16 cellular contexts compared by ENCODE assay signal in genomic region chr2:88697361-88698026, GRCh38. TPM values are rescaled to one million over a fixed set of nuclear protein-coding genes. Genes with fewer than 3 reads are reported as not detected.
DNase-seq lines count a peak whose midpoint lies in the region; ATAC-seq and TF ChIP-seq lines count a peak whose summit lies in the region.
"Had no signal": no experiment of that assay in that cellular context is flagged by ENCODE, and none has a peak within 500 bp of the region (broad histone marks: within the 10 kb centered on the region; RNA-seq: fewer than 3 reads in every experiment).

No MANE protein-coding gene starts in this region.

- peaks cover 9% of the 10 kb centered on the region; the same call in 1 of the 2 replicates for H4K20me1 ChIP-seq in OCI-LY7 (ENCODE audit: insufficient read depth, low read length)

- 90 to 92% methylated on average over 1 to 3 of the region's 3 CpGs for WGBS in endodermal cell (ENCODE audit: insufficient coverage in 1 of 2, insufficient read length in 1 of 2), 2 experiments

- TF ChIP-seq CTCF in OCI-LY7 (conservative IDR thresholded peaks at IDR 0.05; ENCODE audit: low read length) (no peak), endodermal cell (conservative IDR thresholded peaks at IDR 0.05) (no peak), type B pancreatic cell (conservative IDR thresholded peaks at IDR 0.05) (no peak), chondrocyte (IDR thresholded peaks at IDR 0.05) (no peak)

- peak overlapping the region; percentile 40 for H3K27ac Mint-ChIP-seq in activated naive CD4-positive, alpha-beta T cell treated with anti-CD3 and anti-CD28 coated beads for 36 hours
- peak overlapping the region in 1 of 2 donors; percentile 4 for H3K27ac Mint-ChIP-seq in activated naive CD4-positive, alpha-beta T cell treated with anti-CD3 and anti-CD28 coated beads, Interleukin-2, amount 50 U/mL, for 72 hours
- H3K27ac Mint-ChIP-seq in endodermal cell (no peak overlapping the region), type B pancreatic cell (peak overlapping the region; percentile 66), chondrocyte (ENCODE audit: unreplicated experiment) (no peak overlapping the region)
- H3K27ac Mint-ChIP-seq: nephron had no signal

- H3K27ac ChIP-seq in OCI-LY7 (ENCODE audit: low read depth, low read length, poor library complexity, severe bottlenecking) (no peak overlapping the region), endodermal cell (ENCODE audit: low read depth, low read length) (no peak overlapping the region)
- H3K27ac ChIP-seq: testis had no signal

- no peaks in the 10 kb centered on the region for H3K27me3 ChIP-seq in endodermal cell (ENCODE audit: control insufficient read depth, insufficient read depth, low read length, poor library complexity, severe bottlenecking)
- H3K27me3 ChIP-seq: testis had no signal

- no peaks in the 10 kb centered on the region for H3K9me3 Mint-ChIP-seq in activated naive CD4-positive, alpha-beta T cell treated with anti-CD3 and anti-CD28 coated beads for 36 hours
- H3K9me3 Mint-ChIP-seq in activated naive CD4-positive, alpha-beta T cell treated with anti-CD3 and anti-CD28 coated beads, Interleukin-2, amount 50 U/mL, for 72 hours, result no peaks in the 10 kb centered on the region
- H3K9me3 Mint-ChIP-seq in endodermal cell (peaks cover 3% of the 10 kb centered on the region), type B pancreatic cell (peaks cover 4% of the 10 kb centered on the region), chondrocyte (ENCODE audit: low read depth) (no peaks in the 10 kb centered on the region)

- no peaks in the 10 kb centered on the region for H3K9me2 ChIP-seq in OCI-LY7 (ENCODE audit: insufficient read depth, low read length)

- no peak overlapping the region for H3K9ac ChIP-seq in endodermal cell (ENCODE audit: extremely low read depth, low read length, poor library complexity, severe bottlenecking)

- BruUV-seq in OCI-LY7 (replicated peaks; lab: Mats Ljungman, UMichigan), result no TSS peak

- no peak for DNase-seq in activated naive CD4-positive, alpha-beta T cell treated with anti-CD3 and anti-CD28 coated beads for 36 hours
- no peak for DNase-seq in activated naive CD4-positive, alpha-beta T cell treated with anti-CD3 and anti-CD28 coated beads, Interleukin-2, amount 50 U/mL, for 72 hours (ENCODE audit: low spot score in 2 of 2)
- no peak for DNase-seq in OCI-LY7 (ENCODE audit: low spot score)
- no peak for DNase-seq in endodermal cell
- no peak for DNase-seq in type B pancreatic cell (ENCODE audit: extremely low spot score, unreplicated experiment)
- DNase-seq in NCI-H2107 (lab: John Stamatoyannopoulos, UW), result no peak
- no peak for DNase-seq in chondrocyte (ENCODE audit: low spot score)
- DNase-seq: activated CD4-positive, alpha-beta T cell treated with anti-CD3 and anti-CD28 coated beads for 4 hours; activated gamma-delta T cell treated with Interleukin-2 at 50 U/mL for 16 hours; foreskin fibroblast; NCI-H2081 treated with DMSO at 0.1 percent for 48 hours; NCI-H526 treated with DMSO at 0.1 percent for 48 hours; RPMI8226; testis had no signal

- H3K4me3 Mint-ChIP-seq in activated naive CD4-positive, alpha-beta T cell treated with anti-CD3 and anti-CD28 coated beads for 36 hours, result peak overlapping the region; percentile 19
- H3K4me3 Mint-ChIP-seq in endodermal cell (no peak overlapping the region), type B pancreatic cell (peak overlapping the region; percentile 31), chondrocyte (ENCODE audit: unreplicated experiment) (no peak overlapping the region)
- H3K4me3 Mint-ChIP-seq: nephron had no signal

- peaks cover 64% of the 10 kb centered on the region for H3K79me2 ChIP-seq in OCI-LY7 (ENCODE audit: insufficient read depth, low read depth, low read length)

- no peak overlapping the region for H2AFZ ChIP-seq in OCI-LY7 (ENCODE audit: low read length)

- no peaks in the 10 kb centered on the region for H3K27me3 Mint-ChIP-seq in activated naive CD4-positive, alpha-beta T cell treated with anti-CD3 and anti-CD28 coated beads for 36 hours (ENCODE audit: low read depth)
- H3K27me3 Mint-ChIP-seq in endodermal cell (ENCODE audit: insufficient read depth) (no peaks in the 10 kb centered on the region), type B pancreatic cell (no peaks in the 10 kb centered on the region), chondrocyte (ENCODE audit: low read depth) (no peaks in the 10 kb centered on the region)

- H3K9me3 ChIP-seq in OCI-LY7 (ENCODE audit: low read length) (no peaks in the 10 kb centered on the region), endodermal cell (ENCODE audit: control insufficient read depth, low read length) (peaks cover 5% of the 10 kb centered on the region)
- H3K9me3 ChIP-seq: testis had no signal

- POLR2A ChIA-PET in OCI-LY7 (lab: Charles Lee), result interaction anchor here (0.9 kb wide), 1 partner anchor 40 kb away, joined by 3 read pairs; no protein-coding TSS in a partner anchor

- H3K4me1 ChIP-seq in OCI-LY7 (ENCODE audit: insufficient read depth, low read length, poor library complexity, severe bottlenecking) (peaks cover 17% of the 10 kb centered on the region), endodermal cell (ENCODE audit: control insufficient read depth, insufficient read depth, low read length) (peaks cover 3% of the 10 kb centered on the region)
- H3K4me1 ChIP-seq: testis had no signal

- H3K36me3 ChIP-seq in OCI-LY7 (ENCODE audit: insufficient read depth, low read length) (peaks cover 70% of the 10 kb centered on the region), endodermal cell (ENCODE audit: control insufficient read depth, insufficient read depth, low read length) (peaks cover 32% of the 10 kb centered on the region)

- intact Hi-C loops in activated naive CD4-positive, alpha-beta T cell treated with anti-CD3 and anti-CD28 coated beads for 36 hours (cut with micrococcal nuclease), result loop anchor here (10.0 kb wide), 1 partner anchor 643 kb away; the partner anchor contains the start of gene KRCC1
- intact Hi-C loops in OCI-LY7 (cut with micrococcal nuclease; ENCODE audit: unreplicated experiment), result no loop called here

- H3K4me1 Mint-ChIP-seq in activated naive CD4-positive, alpha-beta T cell treated with anti-CD3 and anti-CD28 coated beads for 36 hours (ENCODE audit: low read depth), result peaks cover 45% of the 10 kb centered on the region
- peaks cover 25% of the 10 kb centered on the region for H3K4me1 Mint-ChIP-seq in endodermal cell
- H3K4me1 Mint-ChIP-seq in type B pancreatic cell (ENCODE audit: unreplicated experiment), result peaks cover 31% of the 10 kb centered on the region
- peaks cover 16% of the 10 kb centered on the region for H3K4me1 Mint-ChIP-seq in chondrocyte (ENCODE audit: low read depth)

- CTCF ChIA-PET in activated naive CD4-positive, alpha-beta T cell treated with anti-CD3 and anti-CD28 coated beads for 36 hours (lab: Charles Lee), result interaction anchor here (0.6 to 2.0 kb wide), 2 partner anchors 9 to 26 kb away, joined by 3 to 9 read pairs; no protein-coding TSS in a partner anchor
- CTCF ChIA-PET in OCI-LY7 (lab: Charles Lee; ENCODE audit: unreplicated experiment), result no interaction called here

- H3K4me3 ChIP-seq in OCI-LY7 (ENCODE audit: low read depth, low read length, poor library complexity, severe bottlenecking) (no peak overlapping the region), endodermal cell (ENCODE audit: low read length) (peak overlapping the region; percentile 8)
- H3K4me3 ChIP-seq: testis had no signal

- ATAC-seq in activated naive CD4-positive, alpha-beta T cell treated with anti-CD3 and anti-CD28 coated beads, Interleukin-2, amount 50 U/mL, for 72 hours, result no peak
- no peak for ATAC-seq in HG02885 (IDR thresholded peaks at IDR 0.05; ENCODE audit: poor library complexity, unreplicated experiment)

- peaks cover 29% of the 10 kb centered on the region for H3K36me3 Mint-ChIP-seq in activated naive CD4-positive, alpha-beta T cell treated with anti-CD3 and anti-CD28 coated beads for 36 hours (ENCODE audit: low read depth)
- H3K36me3 Mint-ChIP-seq in activated naive CD4-positive, alpha-beta T cell treated with anti-CD3 and anti-CD28 coated beads, Interleukin-2, amount 50 U/mL, for 72 hours, result peaks cover 16 to 35% of the 10 kb centered on the region in 2 donors
- peaks cover 28% of the 10 kb centered on the region for H3K36me3 Mint-ChIP-seq in endodermal cell (ENCODE audit: low read depth)
- peaks cover 29% of the 10 kb centered on the region for H3K36me3 Mint-ChIP-seq in type B pancreatic cell
- peaks cover 7% of the 10 kb centered on the region for H3K36me3 Mint-ChIP-seq in chondrocyte (ENCODE audit: low read depth)

- 0 out of 2 replicates have a peak overlapping the region, but pooled peaks have one; percentile 0 for H3K4me2 ChIP-seq in OCI-LY7 (ENCODE audit: low read length)

RNA-seq across cellular contexts. Expression of gene RPIA, which starts 6.0 kb away (rescaled TPM):
- 10 to 100 TPM; 67.3 to 70.0 TPM for total RNA-seq in activated naive CD4-positive, alpha-beta T cell treated with anti-CD3 and anti-CD28 coated beads for 36 hours
- total RNA-seq in activated naive CD4-positive, alpha-beta T cell treated with anti-CD3 and anti-CD28 coated beads, Interleukin-2, amount 50 U/mL, for 72 hours, result 10 to 100 TPM; 48.0 to 51.0 TPM
- 31.6 and 36.9 TPM in 2 replicates for total RNA-seq in OCI-LY7 (2014; rRNA removed; shearing (Covaris generic))
- total RNA-seq in OCI-LY7 (2022), result 58.5 and 68.1 TPM in 2 replicates
- 10 to 100 TPM; 16.2 to 26.0 TPM for total RNA-seq in endodermal cell
- 23.4 TPM for polyA plus RNA-seq in endodermal cell (2013, experiment 1 of 2)
- 22.4 TPM for polyA plus RNA-seq in endodermal cell (2013, experiment 2 of 2)
- total RNA-seq in type B pancreatic cell (ENCODE audit: low replicate concordance), result 27.3 and 27.6 TPM in 2 replicates
- total RNA-seq in chondrocyte, result 8.6 to 9.0 TPM (median 8.9 TPM) in 3 replicates

Comparison
In these comparisons a context has a peak if more than half of its experiments do, and no peak if none do; other contexts are left out.
1. H3K27ac Mint-ChIP-seq: peak in activated naive CD4-positive, alpha-beta T cell treated with anti-CD3 and anti-CD28 coated beads for 36 hours (single experiment) and type B pancreatic cell (single experiment); none in endodermal cell (single experiment) and chondrocyte (single experiment).
2. H3K4me3 Mint-ChIP-seq: peak in activated naive CD4-positive, alpha-beta T cell treated with anti-CD3 and anti-CD28 coated beads for 36 hours (single experiment) and type B pancreatic cell (single experiment); none in endodermal cell (single experiment) and chondrocyte (single experiment).